ENCODE assay signal across 1 cellular context in the genomic region with DNA sequence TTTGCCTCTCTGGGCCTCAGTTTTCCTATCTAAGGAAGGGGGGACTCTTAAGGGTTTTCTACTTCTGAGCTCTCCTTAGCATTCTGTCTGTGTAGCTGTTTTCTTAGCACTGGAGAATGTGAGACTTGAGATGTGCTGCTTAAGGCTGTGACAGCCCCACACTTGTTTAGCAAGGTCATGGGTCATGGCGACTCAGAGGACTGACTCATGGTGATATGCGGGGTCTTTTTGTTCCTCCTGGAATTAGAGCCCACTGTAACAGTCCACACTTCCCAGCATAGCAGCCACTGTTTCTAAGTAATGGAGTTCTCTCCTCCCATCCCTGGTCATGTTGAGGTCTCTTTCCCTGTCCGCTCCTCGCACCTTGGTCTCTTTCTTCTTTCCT.
TF ChIP-seq lines count a peak whose summit lies in the region.

No MANE protein-coding gene starts in this region.

TF ChIP-seq in HepG2, 621 proteins besides CTCF, POLR2A, EP300 and RAD21:
- TF ChIP-seq RBM22 (optimal IDR thresholded peaks at IDR 0.05; ENCODE audit: low read length) (no peak), ZFP90 (CRISPR knock-in tag; IDR thresholded peaks at IDR 0.05; ENCODE audit: borderline replicate concordance) (0 out of 2 replicates have a peak, but pooled peaks have one; percentile 6), SP4 (CRISPR knock-in tag; IDR thresholded peaks at IDR 0.05) (0 out of 2 replicates have a peak, but pooled peaks have one; percentile 17), ZNF468 (CRISPR knock-in tag; IDR thresholded peaks at IDR 0.05) (no peak), SPEN (CRISPR knock-in tag; IDR thresholded peaks at IDR 0.05; ENCODE audit: low read depth) (no peak), ZNF383 (CRISPR knock-in tag; IDR thresholded peaks at IDR 0.05; ENCODE audit: borderline replicate concordance) (no peak), FOXP1 (IDR thresholded peaks at IDR 0.05) (no peak), FOXP1 (CRISPR knock-in tag; IDR thresholded peaks at IDR 0.05) (no peak), ZFP36 (IDR thresholded peaks at IDR 0.05; ENCODE audit: borderline replicate concordance, low read depth, low read length, partially characterized antibody) (no peak), ZMYM2 (CRISPR knock-in tag; IDR thresholded peaks at IDR 0.05) (no peak), ZNF260 (CRISPR knock-in tag; IDR thresholded peaks at IDR 0.05; ENCODE audit: borderline replicate concordance, low read depth) (no peak), ZFP41 (CRISPR knock-in tag; IDR thresholded peaks at IDR 0.05; ENCODE audit: borderline replicate concordance) (no peak), ZNF329 (CRISPR knock-in tag; IDR thresholded peaks at IDR 0.05; ENCODE audit: low read depth) (no peak), GABPB1 (CRISPR knock-in tag; IDR thresholded peaks at IDR 0.05) (0 out of 2 replicates have a peak, but pooled peaks have one; percentile 1), STAT5B (CRISPR knock-in tag; IDR thresholded peaks at IDR 0.05) (no peak), GPN1 (CRISPR knock-in tag; IDR thresholded peaks at IDR 0.05; ENCODE audit: borderline replicate concordance) (no peak), ZNF552 (CRISPR knock-in tag; IDR thresholded peaks at IDR 0.05; ENCODE audit: borderline replicate concordance) (no peak), SMYD3 (CRISPR knock-in tag; IDR thresholded peaks at IDR 0.05) (0 out of 2 replicates have a peak, but pooled peaks have one; percentile 38), ZNF446 (CRISPR knock-in tag; IDR thresholded peaks at IDR 0.05) (no peak), NR2F2 (IDR thresholded peaks at IDR 0.05; ENCODE audit: borderline replicate concordance, low read depth) (no peak), ZNF33A (CRISPR knock-in tag; IDR thresholded peaks at IDR 0.05; ENCODE audit: borderline replicate concordance) (no peak), SALL2 (CRISPR knock-in tag; IDR thresholded peaks at IDR 0.05) (no peak), LCORL (IDR thresholded peaks at IDR 0.05) (no peak), LCORL (CRISPR knock-in tag; IDR thresholded peaks at IDR 0.05) (0 out of 2 replicates have a peak, but pooled peaks have one; percentile 33), ZFP36L2 (CRISPR knock-in tag; IDR thresholded peaks at IDR 0.05) (no peak), NR2F1 (CRISPR knock-in tag; IDR thresholded peaks at IDR 0.05) (0 out of 4 replicates have a peak, but pooled peaks of 1 of the 2 experiments have one; percentile 6), ZFP37 (CRISPR knock-in tag; IDR thresholded peaks at IDR 0.05; ENCODE audit: borderline replicate concordance) (no peak), ZNF629 (CRISPR knock-in tag; conservative IDR thresholded peaks at IDR 0.05) (peak; percentile 30; the same call in 1 of the 2 replicates)
- TF ChIP-seq, protein P1, sequence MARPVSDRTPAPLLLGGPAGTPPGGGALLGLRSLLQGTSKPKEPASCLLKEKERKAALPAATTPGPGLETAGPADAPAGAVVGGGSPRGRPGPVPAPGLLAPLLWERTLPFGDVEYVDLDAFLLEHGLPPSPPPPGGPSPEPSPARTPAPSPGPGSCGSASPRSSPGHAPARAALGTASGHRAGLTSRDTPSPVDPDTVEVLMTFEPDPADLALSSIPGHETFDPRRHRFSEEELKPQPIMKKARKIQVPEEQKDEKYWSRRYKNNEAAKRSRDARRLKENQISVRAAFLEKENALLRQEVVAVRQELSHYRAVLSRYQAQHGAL (CRISPR knock-in tag; IDR thresholded peaks at IDR 0.05; ENCODE audit: not compliant biosample characterization), result no peak
- TF ChIP-seq, protein P2, sequence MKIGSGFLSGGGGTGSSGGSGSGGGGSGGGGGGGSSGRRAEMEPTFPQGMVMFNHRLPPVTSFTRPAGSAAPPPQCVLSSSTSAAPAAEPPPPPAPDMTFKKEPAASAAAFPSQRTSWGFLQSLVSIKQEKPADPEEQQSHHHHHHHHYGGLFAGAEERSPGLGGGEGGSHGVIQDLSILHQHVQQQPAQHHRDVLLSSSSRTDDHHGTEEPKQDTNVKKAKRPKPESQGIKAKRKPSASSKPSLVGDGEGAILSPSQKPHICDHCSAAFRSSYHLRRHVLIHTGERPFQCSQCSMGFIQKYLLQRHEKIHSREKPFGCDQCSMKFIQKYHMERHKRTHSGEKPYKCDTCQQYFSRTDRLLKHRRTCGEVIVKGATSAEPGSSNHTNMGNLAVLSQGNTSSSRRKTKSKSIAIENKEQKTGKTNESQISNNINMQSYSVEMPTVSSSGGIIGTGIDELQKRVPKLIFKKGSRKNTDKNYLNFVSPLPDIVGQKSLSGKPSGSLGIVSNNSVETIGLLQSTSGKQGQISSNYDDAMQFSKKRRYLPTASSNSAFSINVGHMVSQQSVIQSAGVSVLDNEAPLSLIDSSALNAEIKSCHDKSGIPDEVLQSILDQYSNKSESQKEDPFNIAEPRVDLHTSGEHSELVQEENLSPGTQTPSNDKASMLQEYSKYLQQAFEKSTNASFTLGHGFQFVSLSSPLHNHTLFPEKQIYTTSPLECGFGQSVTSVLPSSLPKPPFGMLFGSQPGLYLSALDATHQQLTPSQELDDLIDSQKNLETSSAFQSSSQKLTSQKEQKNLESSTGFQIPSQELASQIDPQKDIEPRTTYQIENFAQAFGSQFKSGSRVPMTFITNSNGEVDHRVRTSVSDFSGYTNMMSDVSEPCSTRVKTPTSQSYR (CRISPR knock-in tag; IDR thresholded peaks at IDR 0.05; ENCODE audit: borderline replicate concordance), result no peak
- TF ChIP-seq, protein P3, sequence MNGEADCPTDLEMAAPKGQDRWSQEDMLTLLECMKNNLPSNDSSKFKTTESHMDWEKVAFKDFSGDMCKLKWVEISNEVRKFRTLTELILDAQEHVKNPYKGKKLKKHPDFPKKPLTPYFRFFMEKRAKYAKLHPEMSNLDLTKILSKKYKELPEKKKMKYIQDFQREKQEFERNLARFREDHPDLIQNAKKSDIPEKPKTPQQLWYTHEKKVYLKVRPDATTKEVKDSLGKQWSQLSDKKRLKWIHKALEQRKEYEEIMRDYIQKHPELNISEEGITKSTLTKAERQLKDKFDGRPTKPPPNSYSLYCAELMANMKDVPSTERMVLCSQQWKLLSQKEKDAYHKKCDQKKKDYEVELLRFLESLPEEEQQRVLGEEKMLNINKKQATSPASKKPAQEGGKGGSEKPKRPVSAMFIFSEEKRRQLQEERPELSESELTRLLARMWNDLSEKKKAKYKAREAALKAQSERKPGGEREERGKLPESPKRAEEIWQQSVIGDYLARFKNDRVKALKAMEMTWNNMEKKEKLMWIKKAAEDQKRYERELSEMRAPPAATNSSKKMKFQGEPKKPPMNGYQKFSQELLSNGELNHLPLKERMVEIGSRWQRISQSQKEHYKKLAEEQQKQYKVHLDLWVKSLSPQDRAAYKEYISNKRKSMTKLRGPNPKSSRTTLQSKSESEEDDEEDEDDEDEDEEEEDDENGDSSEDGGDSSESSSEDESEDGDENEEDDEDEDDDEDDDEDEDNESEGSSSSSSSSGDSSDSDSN (CRISPR knock-in tag; IDR thresholded peaks at IDR 0.05), result 0 out of 2 replicates have a peak, but pooled peaks have one; percentile 17
- TF ChIP-seq, protein P4, sequence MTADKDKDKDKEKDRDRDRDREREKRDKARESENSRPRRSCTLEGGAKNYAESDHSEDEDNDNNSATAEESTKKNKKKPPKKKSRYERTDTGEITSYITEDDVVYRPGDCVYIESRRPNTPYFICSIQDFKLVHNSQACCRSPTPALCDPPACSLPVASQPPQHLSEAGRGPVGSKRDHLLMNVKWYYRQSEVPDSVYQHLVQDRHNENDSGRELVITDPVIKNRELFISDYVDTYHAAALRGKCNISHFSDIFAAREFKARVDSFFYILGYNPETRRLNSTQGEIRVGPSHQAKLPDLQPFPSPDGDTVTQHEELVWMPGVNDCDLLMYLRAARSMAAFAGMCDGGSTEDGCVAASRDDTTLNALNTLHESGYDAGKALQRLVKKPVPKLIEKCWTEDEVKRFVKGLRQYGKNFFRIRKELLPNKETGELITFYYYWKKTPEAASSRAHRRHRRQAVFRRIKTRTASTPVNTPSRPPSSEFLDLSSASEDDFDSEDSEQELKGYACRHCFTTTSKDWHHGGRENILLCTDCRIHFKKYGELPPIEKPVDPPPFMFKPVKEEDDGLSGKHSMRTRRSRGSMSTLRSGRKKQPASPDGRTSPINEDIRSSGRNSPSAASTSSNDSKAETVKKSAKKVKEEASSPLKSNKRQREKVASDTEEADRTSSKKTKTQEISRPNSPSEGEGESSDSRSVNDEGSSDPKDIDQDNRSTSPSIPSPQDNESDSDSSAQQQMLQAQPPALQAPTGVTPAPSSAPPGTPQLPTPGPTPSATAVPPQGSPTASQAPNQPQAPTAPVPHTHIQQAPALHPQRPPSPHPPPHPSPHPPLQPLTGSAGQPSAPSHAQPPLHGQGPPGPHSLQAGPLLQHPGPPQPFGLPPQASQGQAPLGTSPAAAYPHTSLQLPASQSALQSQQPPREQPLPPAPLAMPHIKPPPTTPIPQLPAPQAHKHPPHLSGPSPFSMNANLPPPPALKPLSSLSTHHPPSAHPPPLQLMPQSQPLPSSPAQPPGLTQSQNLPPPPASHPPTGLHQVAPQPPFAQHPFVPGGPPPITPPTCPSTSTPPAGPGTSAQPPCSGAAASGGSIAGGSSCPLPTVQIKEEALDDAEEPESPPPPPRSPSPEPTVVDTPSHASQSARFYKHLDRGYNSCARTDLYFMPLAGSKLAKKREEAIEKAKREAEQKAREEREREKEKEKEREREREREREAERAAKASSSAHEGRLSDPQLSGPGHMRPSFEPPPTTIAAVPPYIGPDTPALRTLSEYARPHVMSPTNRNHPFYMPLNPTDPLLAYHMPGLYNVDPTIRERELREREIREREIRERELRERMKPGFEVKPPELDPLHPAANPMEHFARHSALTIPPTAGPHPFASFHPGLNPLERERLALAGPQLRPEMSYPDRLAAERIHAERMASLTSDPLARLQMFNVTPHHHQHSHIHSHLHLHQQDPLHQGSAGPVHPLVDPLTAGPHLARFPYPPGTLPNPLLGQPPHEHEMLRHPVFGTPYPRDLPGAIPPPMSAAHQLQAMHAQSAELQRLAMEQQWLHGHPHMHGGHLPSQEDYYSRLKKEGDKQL (CRISPR knock-in tag; IDR thresholded peaks at IDR 0.05; ENCODE audit: low read depth), result no peak
- TF ChIP-seq, protein P5, sequence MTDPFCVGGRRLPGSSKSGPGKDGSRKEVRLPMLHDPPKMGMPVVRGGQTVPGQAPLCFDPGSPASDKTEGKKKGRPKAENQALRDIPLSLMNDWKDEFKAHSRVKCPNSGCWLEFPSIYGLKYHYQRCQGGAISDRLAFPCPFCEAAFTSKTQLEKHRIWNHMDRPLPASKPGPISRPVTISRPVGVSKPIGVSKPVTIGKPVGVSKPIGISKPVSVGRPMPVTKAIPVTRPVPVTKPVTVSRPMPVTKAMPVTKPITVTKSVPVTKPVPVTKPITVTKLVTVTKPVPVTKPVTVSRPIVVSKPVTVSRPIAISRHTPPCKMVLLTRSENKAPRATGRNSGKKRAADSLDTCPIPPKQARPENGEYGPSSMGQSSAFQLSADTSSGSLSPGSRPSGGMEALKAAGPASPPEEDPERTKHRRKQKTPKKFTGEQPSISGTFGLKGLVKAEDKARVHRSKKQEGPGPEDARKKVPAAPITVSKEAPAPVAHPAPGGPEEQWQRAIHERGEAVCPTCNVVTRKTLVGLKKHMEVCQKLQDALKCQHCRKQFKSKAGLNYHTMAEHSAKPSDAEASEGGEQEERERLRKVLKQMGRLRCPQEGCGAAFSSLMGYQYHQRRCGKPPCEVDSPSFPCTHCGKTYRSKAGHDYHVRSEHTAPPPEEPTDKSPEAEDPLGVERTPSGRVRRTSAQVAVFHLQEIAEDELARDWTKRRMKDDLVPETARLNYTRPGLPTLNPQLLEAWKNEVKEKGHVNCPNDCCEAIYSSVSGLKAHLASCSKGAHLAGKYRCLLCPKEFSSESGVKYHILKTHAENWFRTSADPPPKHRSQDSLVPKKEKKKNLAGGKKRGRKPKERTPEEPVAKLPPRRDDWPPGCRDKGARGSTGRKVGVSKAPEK (CRISPR knock-in tag; IDR thresholded peaks at IDR 0.05; ENCODE audit: borderline replicate concordance), result no peak
- TF ChIP-seq, protein P6, sequence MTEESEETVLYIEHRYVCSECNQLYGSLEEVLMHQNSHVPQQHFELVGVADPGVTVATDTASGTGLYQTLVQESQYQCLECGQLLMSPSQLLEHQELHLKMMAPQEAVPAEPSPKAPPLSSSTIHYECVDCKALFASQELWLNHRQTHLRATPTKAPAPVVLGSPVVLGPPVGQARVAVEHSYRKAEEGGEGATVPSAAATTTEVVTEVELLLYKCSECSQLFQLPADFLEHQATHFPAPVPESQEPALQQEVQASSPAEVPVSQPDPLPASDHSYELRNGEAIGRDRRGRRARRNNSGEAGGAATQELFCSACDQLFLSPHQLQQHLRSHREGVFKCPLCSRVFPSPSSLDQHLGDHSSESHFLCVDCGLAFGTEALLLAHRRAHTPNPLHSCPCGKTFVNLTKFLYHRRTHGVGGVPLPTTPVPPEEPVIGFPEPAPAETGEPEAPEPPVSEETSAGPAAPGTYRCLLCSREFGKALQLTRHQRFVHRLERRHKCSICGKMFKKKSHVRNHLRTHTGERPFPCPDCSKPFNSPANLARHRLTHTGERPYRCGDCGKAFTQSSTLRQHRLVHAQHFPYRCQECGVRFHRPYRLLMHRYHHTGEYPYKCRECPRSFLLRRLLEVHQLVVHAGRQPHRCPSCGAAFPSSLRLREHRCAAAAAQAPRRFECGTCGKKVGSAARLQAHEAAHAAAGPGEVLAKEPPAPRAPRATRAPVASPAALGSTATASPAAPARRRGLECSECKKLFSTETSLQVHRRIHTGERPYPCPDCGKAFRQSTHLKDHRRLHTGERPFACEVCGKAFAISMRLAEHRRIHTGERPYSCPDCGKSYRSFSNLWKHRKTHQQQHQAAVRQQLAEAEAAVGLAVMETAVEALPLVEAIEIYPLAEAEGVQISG (CRISPR knock-in tag; IDR thresholded peaks at IDR 0.05), result no peak
- TF ChIP-seq, protein P7, sequence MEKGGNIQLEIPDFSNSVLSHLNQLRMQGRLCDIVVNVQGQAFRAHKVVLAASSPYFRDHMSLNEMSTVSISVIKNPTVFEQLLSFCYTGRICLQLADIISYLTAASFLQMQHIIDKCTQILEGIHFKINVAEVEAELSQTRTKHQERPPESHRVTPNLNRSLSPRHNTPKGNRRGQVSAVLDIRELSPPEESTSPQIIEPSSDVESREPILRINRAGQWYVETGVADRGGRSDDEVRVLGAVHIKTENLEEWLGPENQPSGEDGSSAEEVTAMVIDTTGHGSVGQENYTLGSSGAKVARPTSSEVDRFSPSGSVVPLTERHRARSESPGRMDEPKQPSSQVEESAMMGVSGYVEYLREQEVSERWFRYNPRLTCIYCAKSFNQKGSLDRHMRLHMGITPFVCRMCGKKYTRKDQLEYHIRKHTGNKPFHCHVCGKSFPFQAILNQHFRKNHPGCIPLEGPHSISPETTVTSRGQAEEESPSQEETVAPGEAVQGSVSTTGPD (CRISPR knock-in tag; IDR thresholded peaks at IDR 0.05), result no peak
- TF ChIP-seq, protein P8, sequence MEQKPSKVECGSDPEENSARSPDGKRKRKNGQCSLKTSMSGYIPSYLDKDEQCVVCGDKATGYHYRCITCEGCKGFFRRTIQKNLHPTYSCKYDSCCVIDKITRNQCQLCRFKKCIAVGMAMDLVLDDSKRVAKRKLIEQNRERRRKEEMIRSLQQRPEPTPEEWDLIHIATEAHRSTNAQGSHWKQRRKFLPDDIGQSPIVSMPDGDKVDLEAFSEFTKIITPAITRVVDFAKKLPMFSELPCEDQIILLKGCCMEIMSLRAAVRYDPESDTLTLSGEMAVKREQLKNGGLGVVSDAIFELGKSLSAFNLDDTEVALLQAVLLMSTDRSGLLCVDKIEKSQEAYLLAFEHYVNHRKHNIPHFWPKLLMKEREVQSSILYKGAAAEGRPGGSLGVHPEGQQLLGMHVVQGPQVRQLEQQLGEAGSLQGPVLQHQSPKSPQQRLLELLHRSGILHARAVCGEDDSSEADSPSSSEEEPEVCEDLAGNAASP (CRISPR knock-in tag; IDR thresholded peaks at IDR 0.05; ENCODE audit: borderline replicate concordance), result no peak
